In genomic region chr5:171336486-171337206, GRCh38 we compare ENCODE assay signal across 8 cellular contexts. TPM values are rescaled to one million over a fixed set of nuclear protein-coding genes. Genes with fewer than 3 reads are reported as not detected.
DNase-seq lines count a peak whose midpoint lies in the region; ATAC-seq and TF ChIP-seq lines count a peak whose summit lies in the region.

No MANE protein-coding gene starts in this region.

- H3K36me3 ChIP-seq in heart left ventricle: no peaks in the 10 kb centered on the region
- H3K36me3 ChIP-seq in ovary: no peaks in the 10 kb centered on the region

- H3K27me3 ChIP-seq in heart left ventricle: peaks cover 0 to 78% (median 22%) of the 10 kb centered on the region in 9 donors
- H3K27me3 ChIP-seq in ovary: no peaks in the 10 kb centered on the region

- no peak overlapping the region for H3K27ac ChIP-seq in heart left ventricle
- H3K27ac ChIP-seq in ovary: no peak overlapping the region

- POLR2A ChIA-PET in activated CD4-positive, alpha-beta T cell treated with anti-CD3 and anti-CD28 coated beads for 36 hours (lab: Charles Lee): no interaction called here

- peaks cover 26% of the 10 kb centered on the region for H3K27me3 Mint-ChIP-seq in activated CD4-positive, alpha-beta T cell treated with anti-CD3 and anti-CD28 coated beads for 36 hours
- H3K27me3 Mint-ChIP-seq in activated naive CD8-positive, alpha-beta T cell: peaks cover 10% of the 10 kb centered on the region

- peak; percentile 61 for ATAC-seq in activated CD4-positive, alpha-beta T cell treated with anti-CD3 and anti-CD28 coated beads for 36 hours
- ATAC-seq in heart left ventricle: peak in 3 of 4 donors; percentile 72 to 75 (median 73)
- no peak for ATAC-seq in activated CD4-positive, CD25-positive, alpha-beta regulatory T cell treated with anti-CD3 and anti-CD28 coated beads, Interleukin-2, amount 50 U/mL, for 24 hours

- peaks cover 3% of the 10 kb centered on the region for H3K4me1 Mint-ChIP-seq in activated CD4-positive, alpha-beta T cell treated with anti-CD3 and anti-CD28 coated beads for 36 hours
- peaks cover 6% of the 10 kb centered on the region for H3K4me1 Mint-ChIP-seq in activated naive CD8-positive, alpha-beta T cell (ENCODE audit: low read depth)

- H3K36me3 Mint-ChIP-seq in activated CD4-positive, alpha-beta T cell treated with anti-CD3 and anti-CD28 coated beads for 36 hours (ENCODE audit: low read depth): no peaks in the 10 kb centered on the region
- no peaks in the 10 kb centered on the region for H3K36me3 Mint-ChIP-seq in activated naive CD8-positive, alpha-beta T cell

- no peak for TF ChIP-seq POLR2A in heart left ventricle (IDR thresholded peaks at IDR 0.05)
- TF ChIP-seq POLR2A in ovary (IDR thresholded peaks at IDR 0.05): no peak

- no peaks in the 10 kb centered on the region for H3K9me3 ChIP-seq in heart left ventricle
- no peaks in the 10 kb centered on the region for H3K9me3 ChIP-seq in ovary

- H3K4me3 Mint-ChIP-seq in activated CD4-positive, alpha-beta T cell treated with anti-CD3 and anti-CD28 coated beads for 36 hours: peak overlapping the region; percentile 39
- peak overlapping the region; percentile 74 for H3K4me3 Mint-ChIP-seq in activated naive CD8-positive, alpha-beta T cell

- WGBS in heart left ventricle, 4 donors: 9 to 17% (median 10%) methylated on average over 31 to 32 of the region's 32 CpGs
- WGBS in ovary, 3 donors: 4 to 12% (median 7%) methylated on average over 32 of the region's 32 CpGs

- H3K4me3 ChIP-seq in heart left ventricle (peak overlapping the region in 11 of 12 donors; percentile 5 to 56 (median 35)), ovary (peak overlapping the region; percentile 22)

- TF ChIP-seq CTCF in heart left ventricle (IDR thresholded peaks at IDR 0.05) (peak; percentile 26 to 72 (median 58)), ovary (IDR thresholded peaks at IDR 0.05) (no peak)

- intact Hi-C loops in activated CD4-positive, alpha-beta T cell treated with anti-CD3 and anti-CD28 coated beads for 36 hours (cut with DNase I, micrococcal nuclease): loop anchor here (1.0 to 5.0 kb wide), 5 partner anchors 24 to 698 kb away; no protein-coding TSS in a partner anchor
- intact Hi-C loops in heart left ventricle (cut with DNase I): loop anchor here (1.0 to 10.0 kb wide), 10 partner anchors 129 to 699 kb away; no protein-coding TSS in a partner anchor
- intact Hi-C loops in ovary (cut with DNase I): loop anchor here in 2 of 4 donors (10.0 kb wide), 2 partner anchors 592 to 832 kb away; partner anchors contain the start of gene KCNIP1 (in 1 of the 2)

- DNase-seq in activated CD4-positive, alpha-beta T cell treated with anti-CD3 and anti-CD28 coated beads for 36 hours: peak; percentile 60
- no peak for DNase-seq in activated CD4-positive, alpha-beta T cell treated with anti-CD3 and anti-CD28 coated beads, Interleukin-2, amount 50 U/mL, for 1 hour
- peak; percentile 11 for DNase-seq in NCI-H1694 (lab: John Stamatoyannopoulos, UW)
- DNase-seq in heart left ventricle: peak in 1 of 5 donors; percentile 26
- DNase-seq in ovary: peak in 1 of 5 donors; percentile 37
- no peak for DNase-seq in NCI-H774 (lab: John Stamatoyannopoulos, UW)

- H3K9me3 Mint-ChIP-seq in activated CD4-positive, alpha-beta T cell treated with anti-CD3 and anti-CD28 coated beads for 36 hours (ENCODE audit: low read depth): no peaks in the 10 kb centered on the region
- no peaks in the 10 kb centered on the region for H3K9me3 Mint-ChIP-seq in activated naive CD8-positive, alpha-beta T cell (ENCODE audit: low read depth)

- peaks cover 0 to 11% (median 0%) of the 10 kb centered on the region in 12 donors for H3K4me1 ChIP-seq in heart left ventricle
- H3K4me1 ChIP-seq in ovary (ENCODE audit: insufficient read depth): no peaks in the 10 kb centered on the region

- no peak overlapping the region for H3K27ac Mint-ChIP-seq in activated CD4-positive, alpha-beta T cell treated with anti-CD3 and anti-CD28 coated beads for 36 hours
- no peak overlapping the region for H3K27ac Mint-ChIP-seq in activated naive CD8-positive, alpha-beta T cell

- TF ChIP-seq EP300 in ovary (IDR thresholded peaks at IDR 0.05): no peak

- CTCF ChIA-PET in activated CD4-positive, alpha-beta T cell treated with anti-CD3 and anti-CD28 coated beads for 36 hours (lab: Charles Lee): interaction anchor here (0.7 to 1.9 kb wide), 5 partner anchors 21 to 349 kb away, joined by 3 to 6 read pairs (median 5); no protein-coding TSS in a partner anchor

RNA-seq across cellular contexts. Expression of gene TLX3, which starts 27.6 kb away (rescaled TPM):
- not detected for total RNA-seq in activated CD4-positive, alpha-beta T cell treated with anti-CD3 and anti-CD28 coated beads for 36 hours
- total RNA-seq in heart left ventricle (under 1 TPM in 1 of 9 donors, not detected in 8; 0.15 TPM), ovary (not detected)
- polyA plus RNA-seq in heart left ventricle (not detected), ovary (under 1 TPM in 1 of 2 donors, not detected in 1; 0.05 TPM)

RNA-seq across cellular contexts. Expression of gene NPM1, which starts 51.0 kb away (rescaled TPM):
- 1,000 to 10,000 TPM; 3,156 to 3,905 TPM for total RNA-seq in activated CD4-positive, alpha-beta T cell treated with anti-CD3 and anti-CD28 coated beads for 36 hours
- total RNA-seq in heart left ventricle (100 to 1,000 TPM; 240 to 569 (median 442) TPM), ovary (1,000 to 10,000 TPM; 1,123 to 2,623 (median 1,600) TPM)
- polyA plus RNA-seq in heart left ventricle (1,000 to 10,000 TPM in 1 of 2 donors, 100 to 1,000 TPM in 1; 417 to 1,458 TPM), ovary (1,000 to 10,000 TPM; 2,200 to 3,932 TPM)

Comparison
In these comparisons a context has a peak if more than half of its experiments do, and no peak if none do; other contexts are left out.
1. DNase-seq: peak in activated CD4-positive, alpha-beta T cell treated with anti-CD3 and anti-CD28 coated beads for 36 hours (single experiment) and NCI-H1694 (single experiment); none in activated CD4-positive, alpha-beta T cell treated with anti-CD3 and anti-CD28 coated beads, Interleukin-2, amount 50 U/mL, for 1 hour (single experiment) and NCI-H774 (single experiment).
2. ATAC-seq: peak in activated CD4-positive, alpha-beta T cell treated with anti-CD3 and anti-CD28 coated beads for 36 hours (single experiment) and heart left ventricle (3 of 4); none in activated CD4-positive, CD25-positive, alpha-beta regulatory T cell treated with anti-CD3 and anti-CD28 coated beads, Interleukin-2, amount 50 U/mL, for 24 hours (0 of 2).
3. CTCF ChIP-seq: peak in heart left ventricle (12 of 12); none in ovary (0 of 3).